11 cellular contexts compared by ENCODE assay signal in genomic region chr1:228964178-228964819, GRCh38.
A peak's percentile ranks its signal among the peaks of the same experiment; 100 is the strongest.
DNase-seq lines count a peak whose midpoint lies in the region; ATAC-seq and TF ChIP-seq lines count a peak whose summit lies in the region.
"Had no signal": no experiment of that assay in that cellular context is flagged by ENCODE, and none has a peak within 500 bp of the region (broad histone marks: within the 10 kb centered on the region; RNA-seq: fewer than 3 reads in every experiment).

No MANE protein-coding gene starts in this region.

- POLR2A ChIA-PET in activated CD4-positive, alpha-beta T cell treated with anti-CD3 and anti-CD28 coated beads for 36 hours (lab: Charles Lee): interaction anchor here (1.0 kb wide), 1 partner anchor 11 kb away, joined by 4 read pairs; no protein-coding TSS in a partner anchor

- no peaks in the 10 kb centered on the region for H3K9me3 Mint-ChIP-seq in activated CD4-positive, alpha-beta T cell treated with anti-CD3 and anti-CD28 coated beads for 36 hours (ENCODE audit: low read depth)
- H3K9me3 Mint-ChIP-seq in stimulated activated naive CD8-positive, alpha-beta T cell treated with anti-CD3 and anti-CD28 coated beads, Interleukin-15, amount 100 ng/mL, for 72 hours: no peaks in the 10 kb centered on the region
- H3K9me3 Mint-ChIP-seq: activated B cell treated with CpG ODN at 0.5 μM for 24 hours; central memory CD8-positive, alpha-beta T cell had no signal

- peak; percentile 13 to 68 (median 42) for ATAC-seq in right lobe of liver
- peak; percentile 84 for ATAC-seq in upper lobe of right lung
- ATAC-seq in activated CD4-positive, alpha-beta T cell treated with anti-CD3 and anti-CD28 coated beads for 36 hours: no peak
- ATAC-seq in HG03045 (IDR thresholded peaks at IDR 0.05; ENCODE audit: unreplicated experiment): no peak
- no peak for ATAC-seq in stimulated activated naive CD8-positive, alpha-beta T cell treated with anti-CD3 and anti-CD28 coated beads, Interleukin-15, amount 100 ng/mL, for 72 hours

- DNase-seq in dermis blood vessel endothelial cell: peak; percentile 11
- no peak for DNase-seq in right lobe of liver
- DNase-seq in upper lobe of right lung: no peak
- no peak for DNase-seq in activated CD4-positive, alpha-beta T cell treated with anti-CD3 and anti-CD28 coated beads for 36 hours
- no peak for DNase-seq in OCI-M1 (lab: John Stamatoyannopoulos, UW)
- no peak for DNase-seq in stimulated activated naive CD8-positive, alpha-beta T cell treated with anti-CD3 and anti-CD28 coated beads, Interleukin-15, amount 100 ng/mL, for 72 hours
- DNase-seq: activated B cell treated with CpG ODN at 0.5 μM for 24 hours, NCI-H2107 had no signal

- H3K4me3 ChIP-seq in HUES48 (ENCODE audit: low read depth, low read length) (no peak overlapping the region), right lobe of liver (no peak overlapping the region), upper lobe of right lung (no peak overlapping the region)

- H3K36me3 Mint-ChIP-seq in activated CD4-positive, alpha-beta T cell treated with anti-CD3 and anti-CD28 coated beads for 36 hours (ENCODE audit: low read depth): no peaks in the 10 kb centered on the region

- CTCF ChIA-PET in activated CD4-positive, alpha-beta T cell treated with anti-CD3 and anti-CD28 coated beads for 36 hours (lab: Charles Lee): interaction anchor here (0.8 kb wide), 1 partner anchor 141 kb away, joined by 3 read pairs; no protein-coding TSS in a partner anchor

- no peak for TF ChIP-seq POLR2A in right lobe of liver (IDR thresholded peaks at IDR 0.05)

- no peak for TF ChIP-seq CTCF in right lobe of liver (IDR thresholded peaks at IDR 0.05)
- TF ChIP-seq CTCF in upper lobe of right lung (IDR thresholded peaks at IDR 0.05): no peak

- H3K27me3 ChIP-seq in HUES48 (ENCODE audit: control insufficient read depth, insufficient read depth, low read length) (no peaks in the 10 kb centered on the region), right lobe of liver (no peaks in the 10 kb centered on the region), upper lobe of right lung (no peaks in the 10 kb centered on the region)

- H3K4me1 ChIP-seq in HUES48 (ENCODE audit: control insufficient read depth, insufficient read depth, low read length): peaks cover 10% of the 10 kb centered on the region
- H3K4me1 ChIP-seq in right lobe of liver: no peaks in the 10 kb centered on the region
- H3K4me1 ChIP-seq in upper lobe of right lung: peaks cover 6% of the 10 kb centered on the region

- no peak overlapping the region for H3K4me3 Mint-ChIP-seq in activated CD4-positive, alpha-beta T cell treated with anti-CD3 and anti-CD28 coated beads for 36 hours
- H3K4me3 Mint-ChIP-seq in stimulated activated naive CD8-positive, alpha-beta T cell treated with anti-CD3 and anti-CD28 coated beads, Interleukin-15, amount 100 ng/mL, for 72 hours: no peak overlapping the region
- H3K4me3 Mint-ChIP-seq: activated B cell treated with CpG ODN at 0.5 μM for 24 hours; central memory CD8-positive, alpha-beta T cell had no signal

- no peaks in the 10 kb centered on the region for H3K36me3 ChIP-seq in HUES48 (ENCODE audit: control insufficient read depth, insufficient read depth, low read length)
- H3K36me3 ChIP-seq in right lobe of liver: no peaks in the 10 kb centered on the region
- H3K36me3 ChIP-seq in upper lobe of right lung: no peaks in the 10 kb centered on the region

- H3K9ac ChIP-seq in HUES48 (ENCODE audit: low read depth, low read length): no peak overlapping the region

- H3K27ac ChIP-seq in HUES48 (ENCODE audit: low read depth, low read length) (peak overlapping the region; percentile 62), right lobe of liver (no peak overlapping the region), upper lobe of right lung (peak overlapping the region; percentile 66)

- no peaks in the 10 kb centered on the region for H3K4me1 Mint-ChIP-seq in activated CD4-positive, alpha-beta T cell treated with anti-CD3 and anti-CD28 coated beads for 36 hours
- H3K4me1 Mint-ChIP-seq in stimulated activated naive CD8-positive, alpha-beta T cell treated with anti-CD3 and anti-CD28 coated beads, Interleukin-15, amount 100 ng/mL, for 72 hours: no peaks in the 10 kb centered on the region
- H3K4me1 Mint-ChIP-seq: activated B cell treated with CpG ODN at 0.5 μM for 24 hours; central memory CD8-positive, alpha-beta T cell had no signal

- no peak overlapping the region for H3K27ac Mint-ChIP-seq in activated CD4-positive, alpha-beta T cell treated with anti-CD3 and anti-CD28 coated beads for 36 hours
- H3K27ac Mint-ChIP-seq in stimulated activated naive CD8-positive, alpha-beta T cell treated with anti-CD3 and anti-CD28 coated beads, Interleukin-15, amount 100 ng/mL, for 72 hours: peak overlapping the region in 1 of 2 donors; percentile 14
- H3K27ac Mint-ChIP-seq: activated B cell treated with CpG ODN at 0.5 μM for 24 hours had no signal

- H3K27me3 Mint-ChIP-seq in activated CD4-positive, alpha-beta T cell treated with anti-CD3 and anti-CD28 coated beads for 36 hours: no peaks in the 10 kb centered on the region
- H3K27me3 Mint-ChIP-seq in stimulated activated naive CD8-positive, alpha-beta T cell treated with anti-CD3 and anti-CD28 coated beads, Interleukin-15, amount 100 ng/mL, for 72 hours: no peaks in the 10 kb centered on the region
- H3K27me3 Mint-ChIP-seq: central memory CD8-positive, alpha-beta T cell had no signal

- 58% methylated on average over 3 of the region's 5 CpGs for WGBS in right lobe of liver (ENCODE audit: insufficient coverage, low coverage, low lambda C conversion rate, missing lambda C conversion rate)

- intact Hi-C loops in right lobe of liver (cut with DNase I) (no loop called here), upper lobe of right lung (cut with DNase I) (no loop called here)
- intact Hi-C loops in activated CD4-positive, alpha-beta T cell treated with anti-CD3 and anti-CD28 coated beads for 36 hours (cut with DNase I, micrococcal nuclease): no loop called here

- H3K9me3 ChIP-seq in HUES48 (ENCODE audit: control insufficient read depth, insufficient read depth, low read length): no peaks in the 10 kb centered on the region
- no peaks in the 10 kb centered on the region for H3K9me3 ChIP-seq in right lobe of liver
- H3K9me3 ChIP-seq in upper lobe of right lung: no peaks in the 10 kb centered on the region

Comparison
In these comparisons a context has a peak if more than half of its experiments do, and no peak if none do; other contexts are left out.
1. H3K27ac ChIP-seq: peak in HUES48 (single experiment) and upper lobe of right lung (single experiment); none in right lobe of liver (0 of 3).
2. ATAC-seq: peak in right lobe of liver (4 of 4) and upper lobe of right lung (single experiment); none in activated CD4-positive, alpha-beta T cell treated with anti-CD3 and anti-CD28 coated beads for 36 hours (single experiment), HG03045 (single experiment) and stimulated activated naive CD8-positive, alpha-beta T cell treated with anti-CD3 and anti-CD28 coated beads, Interleukin-15, amount 100 ng/mL, for 72 hours (single experiment).